Comparison of ENCODE assay signal across 9 cellular contexts in genomic region chr6:56637640-56638039, GRCh38. TPM values are rescaled to one million over a fixed set of nuclear protein-coding genes. Genes with fewer than 3 reads are reported as not detected.
DNase-seq lines count a peak whose midpoint lies in the region; ATAC-seq, FAIRE-seq and TF ChIP-seq lines count a peak whose summit lies in the region.
"Had no signal": no experiment of that assay in that cellular context is flagged by ENCODE, and none has a peak within 500 bp of the region (broad histone marks: within the 10 kb centered on the region; RNA-seq: fewer than 3 reads in every experiment).

No MANE protein-coding gene starts in this region.

- H3K4me1 Mint-ChIP-seq in GM23338: no peaks in the 10 kb centered on the region
- H3K4me1 Mint-ChIP-seq in activated T-cell treated with anti-CD3 and anti-CD28 coated beads, Interleukin-2, amount 50 U/mL, for 24 hours (ENCODE audit: low read depth): no peaks in the 10 kb centered on the region
- H3K4me1 Mint-ChIP-seq: central memory CD8-positive, alpha-beta T cell had no signal

- POLR2A ChIA-PET in AG04449 (lab: Yijun Ruan, JAX): no interaction called here

- no peak overlapping the region for H2AFZ ChIP-seq in GM23338

- no peaks in the 10 kb centered on the region for H3K9me3 Mint-ChIP-seq in GM23338
- H3K9me3 Mint-ChIP-seq in activated T-cell treated with anti-CD3 and anti-CD28 coated beads, Interleukin-2, amount 50 U/mL, for 24 hours: no peaks in the 10 kb centered on the region
- H3K9me3 Mint-ChIP-seq: central memory CD8-positive, alpha-beta T cell had no signal

- H3K4me2 ChIP-seq in GM23338: no peak overlapping the region

- H3K36me3 Mint-ChIP-seq in GM23338 (ENCODE audit: low read depth): peaks cover 48% of the 10 kb centered on the region
- no peaks in the 10 kb centered on the region for H3K36me3 Mint-ChIP-seq in activated T-cell treated with anti-CD3 and anti-CD28 coated beads, Interleukin-2, amount 50 U/mL, for 24 hours (ENCODE audit: low read depth)

- peaks cover 2% of the 10 kb centered on the region for H3K27me3 Mint-ChIP-seq in GM23338 (ENCODE audit: insufficient read depth, low read depth, poor library complexity)
- peaks cover 6% of the 10 kb centered on the region for H3K27me3 Mint-ChIP-seq in activated T-cell treated with anti-CD3 and anti-CD28 coated beads, Interleukin-2, amount 50 U/mL, for 24 hours
- H3K27me3 Mint-ChIP-seq: central memory CD8-positive, alpha-beta T cell had no signal

- H3F3A ChIP-seq in GM23338 (replicated peaks; ENCODE audit: low read depth): no peaks in the 10 kb centered on the region

- TF ChIP-seq CTCF in AG04449 (IDR thresholded peaks at IDR 0.05; ENCODE audit: insufficient read depth, low read length, missing control alignments) (peak; percentile 43), GM23338 (conservative IDR thresholded peaks at IDR 0.05; ENCODE audit: low read depth in 2 of 2) (peak; percentile 57 to 69)

- H3K36me3 ChIP-seq in GM23338 (ENCODE audit: insufficient read depth): peaks cover 35% of the 10 kb centered on the region

- FAIRE-seq in colon (lab: Jason Lieb, UNC): peak; percentile 47

- CTCF ChIA-PET in AG04449 (lab: Yijun Ruan, JAX): interaction anchor here (0.6 to 7.1 kb wide), 42 partner anchors 10 to 686 kb away, joined by 3 to 101 read pairs (median 4); no protein-coding TSS in a partner anchor

- H3K79me2 ChIP-seq in GM23338 (replicated peaks; ENCODE audit: insufficient read depth): no peaks in the 10 kb centered on the region; the same call in 1 of the 2 replicates

- H3K4me3 ChIP-seq in AG04449 (ENCODE audit: low read depth, low read length): no peak overlapping the region
- no peak overlapping the region for H3K4me3 ChIP-seq in GM23338

- no peaks in the 10 kb centered on the region for H3K9me2 ChIP-seq in GM23338 (ENCODE audit: insufficient read depth)

- DNase-seq in AG04449 (ENCODE audit: low read depth, low spot score): peak; percentile 37
- DNase-seq in GM23338 (ENCODE audit: low spot score): peak; percentile 76
- peak; percentile 57 for DNase-seq in NCI-H748 treated with DMSO at 0.1 percent for 48 hours (lab: John Stamatoyannopoulos, UW)
- DNase-seq in lung microvascular endothelial cell (ENCODE audit: low read depth in 2 of 2): peak; percentile 76 to 87
- no peak for DNase-seq in stimulated activated CD4-positive, alpha-beta T cell treated with anti-CD3 and anti-CD28 coated beads, Interleukin-4, amount 100 ng/mL, for 1 hour
- no peak for DNase-seq in activated T-cell treated with anti-CD3 and anti-CD28 coated beads, Interleukin-2, amount 50 U/mL, for 24 hours

- no peaks in the 10 kb centered on the region for H4K20me1 ChIP-seq in GM23338 (replicated peaks; ENCODE audit: insufficient read depth)

- no peak overlapping the region for H3K27ac ChIP-seq in GM23338 (ENCODE audit: low read depth)

- H3K27me3 ChIP-seq in GM23338 (ENCODE audit: insufficient read depth): no peaks in the 10 kb centered on the region

- H3K27ac Mint-ChIP-seq in GM23338: no peak overlapping the region
- no peak overlapping the region for H3K27ac Mint-ChIP-seq in activated T-cell treated with anti-CD3 and anti-CD28 coated beads, Interleukin-2, amount 50 U/mL, for 24 hours

- no peak overlapping the region for H3K4me3 Mint-ChIP-seq in GM23338
- H3K4me3 Mint-ChIP-seq in activated T-cell treated with anti-CD3 and anti-CD28 coated beads, Interleukin-2, amount 50 U/mL, for 24 hours: no peak overlapping the region
- H3K4me3 Mint-ChIP-seq: central memory CD8-positive, alpha-beta T cell had no signal

- ATAC-seq in GM23338 (no peak), HG02642 (IDR thresholded peaks at IDR 0.05; ENCODE audit: poor library complexity, unreplicated experiment) (no peak)

- no peaks in the 10 kb centered on the region for H3K4me1 ChIP-seq in GM23338 (ENCODE audit: insufficient read depth)

TF ChIP-seq in GM23338, 12 proteins besides CTCF, POLR2A, EP300 and RAD21 (continues in another document):
- no peak for TF ChIP-seq ZNF462 (CRISPR knock-in tag; IDR thresholded peaks at IDR 0.05)
- no peak for TF ChIP-seq REST (IDR thresholded peaks at IDR 0.05; ENCODE audit: unreplicated experiment)
- no peak for TF ChIP-seq ZNF114 (CRISPR knock-in tag; IDR thresholded peaks at IDR 0.05)
- TF ChIP-seq JUNB (IDR thresholded peaks at IDR 0.05; ENCODE audit: unreplicated experiment): no peak

RNA-seq across cellular contexts. Expression of gene DST, which starts 5.0 kb away (rescaled TPM):
- 159 and 188 TPM in 2 replicates for total RNA-seq in GM23338 (2014; rRNA removed; shearing (Covaris generic))
- 59.6 and 88.7 TPM in 2 replicates for polyA plus RNA-seq in GM23338 (2016; fragmentation: Nextera tagmentation; extraction: Ambion mirVana)
- total RNA-seq in lung microvascular endothelial cell: 148 and 176 TPM in 2 replicates

Comparison
In these comparisons a context has a peak if more than half of its experiments do, and no peak if none do; other contexts are left out.
1. DNase-seq: peak in AG04449 (single experiment), GM23338 (single experiment), NCI-H748 treated with DMSO at 0.1 percent for 48 hours (single experiment) and lung microvascular endothelial cell (2 of 2); none in stimulated activated CD4-positive, alpha-beta T cell treated with anti-CD3 and anti-CD28 coated beads, Interleukin-4, amount 100 ng/mL, for 1 hour (single experiment) and activated T-cell treated with anti-CD3 and anti-CD28 coated beads, Interleukin-2, amount 50 U/mL, for 24 hours (single experiment).